In the genomic region with DNA sequence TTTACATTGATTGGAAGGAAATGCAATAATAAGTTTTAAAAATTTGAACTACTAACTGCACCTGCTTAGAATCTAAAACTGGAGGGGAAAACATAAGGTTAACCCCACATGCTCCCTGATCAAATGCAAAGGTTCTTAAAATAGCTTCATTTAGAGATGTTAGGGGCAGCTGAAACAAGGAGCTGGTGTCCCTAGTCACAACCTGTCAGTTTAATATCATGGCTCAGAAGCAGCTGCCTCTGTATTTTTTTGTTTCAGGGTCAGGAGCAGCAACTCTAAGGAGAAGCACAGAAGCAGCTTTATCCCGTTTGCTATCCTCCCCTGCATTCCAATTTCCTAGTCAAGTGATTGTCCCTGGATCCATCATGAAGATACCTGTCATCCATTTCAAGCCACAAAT, we compare ENCODE assay signal across 25 cellular contexts.
"Had no signal": no experiment of that assay in that cellular context is flagged by ENCODE, and none has a peak within 500 bp of the region (broad histone marks: within the 10 kb centered on the region; RNA-seq: fewer than 3 reads in every experiment).

No MANE protein-coding gene starts in this region.

- DNase-seq: activated CD4-positive, alpha-beta T cell treated with anti-CD3 and anti-CD28 coated beads for 36 hours; activated CD8-positive, alpha-beta memory T cell treated with anti-CD3 and anti-CD28 coated beads, Interleukin-2, amount 50 U/mL, for 4 hours; activated CD8-positive, alpha-beta T cell treated with anti-CD3 and anti-CD28 coated beads for 36 hours; activated effector memory CD4-positive, alpha-beta T cell treated with Interleukin-2 at 50 U/mL for 16 hours; activated naive CD4-positive, alpha-beta T cell treated with Interleukin-2 at 50 U/mL for 16 hours; activated naive CD8-positive, alpha-beta T cell treated with anti-CD3 and anti-CD28 coated beads, Interleukin-2, amount 50 U/mL, for 24 hours; activated T-cell treated with anti-CD3 and anti-CD28 coated beads, Interleukin-2, amount 50 U/mL, for 1 hour; amniotic stem cell; NCI-H1092; NCI-H1417; NCI-H2029 treated with DMSO at 0.1 percent for 48 hours; NCI-H446; NCI-H524; Peyer's patch; Right ventricle myocardium superior; SK-N-SH; T-helper 1 cell; WERI-Rb-1 had no signal

- H3K36me3 Mint-ChIP-seq: brain had no signal

- H3K27me3 ChIP-seq: Peyer's patch, SJCRH30 had no signal

- H3K9ac ChIP-seq: KMS-11, SK-N-SH had no signal

- H3K4me3 Mint-ChIP-seq: activated CD4-positive, alpha-beta T cell treated with anti-CD3 and anti-CD28 coated beads for 36 hours; activated CD8-positive, alpha-beta T cell treated with anti-CD3 and anti-CD28 coated beads for 36 hours; activated naive CD8-positive, alpha-beta T cell treated with anti-CD3 and anti-CD28 coated beads, Interleukin-2, amount 50 U/mL, for 24 hours; activated T-helper 1 cell treated with anti-CD3 and anti-CD28 coated beads, Interleukin-12 subunit alpha, Interleukin-12 subunit beta, Interleukin-2, Interleukin-4 antibody, amounts not matched to agents 30 ng/mL and 10 ng/mL and 1 ng/mL, durations not matched to agents 14 hours and 24 hours and 36 hours; brain had no signal

- H3K9me3 ChIP-seq: Peyer's patch, SJCRH30, SK-N-SH had no signal

- H3K27ac Mint-ChIP-seq: activated CD4-positive, alpha-beta T cell treated with anti-CD3 and anti-CD28 coated beads for 36 hours; activated CD8-positive, alpha-beta T cell treated with anti-CD3 and anti-CD28 coated beads for 36 hours; activated naive CD8-positive, alpha-beta T cell treated with anti-CD3 and anti-CD28 coated beads, Interleukin-2, amount 50 U/mL, for 24 hours; activated T-helper 1 cell treated with anti-CD3 and anti-CD28 coated beads, Interleukin-12 subunit alpha, Interleukin-12 subunit beta, Interleukin-2, Interleukin-4 antibody, amounts not matched to agents 30 ng/mL and 10 ng/mL and 1 ng/mL, durations not matched to agents 14 hours and 24 hours and 36 hours had no signal

- H3K4me3 ChIP-seq: Peyer's patch, SJCRH30 had no signal

- H3K27ac ChIP-seq: KMS-11, Peyer's patch, RWPE1, SJCRH30, WERI-Rb-1 had no signal

- H3K36me3 ChIP-seq: Peyer's patch, SJCRH30, WERI-Rb-1 had no signal

- ATAC-seq: activated CD4-positive, alpha-beta T cell treated with anti-CD3 and anti-CD28 coated beads for 36 hours; activated CD8-positive, alpha-beta T cell treated with anti-CD3 and anti-CD28 coated beads for 36 hours; activated naive CD4-positive, alpha-beta T cell treated with anti-CD3 and anti-CD28 coated beads, Interleukin-2, amount 50 U/mL, for 72 hours; activated naive CD8-positive, alpha-beta T cell treated with anti-CD3 and anti-CD28 coated beads, Interleukin-2, amount 50 U/mL, for 24 hours; HepG2 had no signal

- H3K9me3 Mint-ChIP-seq: activated CD8-positive, alpha-beta T cell treated with anti-CD3 and anti-CD28 coated beads for 36 hours; activated naive CD4-positive, alpha-beta T cell treated with anti-CD3 and anti-CD28 coated beads, Interleukin-2, amount 50 U/mL, for 72 hours; activated naive CD8-positive, alpha-beta T cell treated with anti-CD3 and anti-CD28 coated beads, Interleukin-2, amount 50 U/mL, for 24 hours; brain had no signal

- H3K4me2 ChIP-seq: KMS-11, SK-N-SH had no signal

- H3K27me3 Mint-ChIP-seq: activated CD4-positive, alpha-beta T cell treated with anti-CD3 and anti-CD28 coated beads for 36 hours; activated CD8-positive, alpha-beta T cell treated with anti-CD3 and anti-CD28 coated beads for 36 hours; activated naive CD8-positive, alpha-beta T cell treated with anti-CD3 and anti-CD28 coated beads, Interleukin-2, amount 50 U/mL, for 24 hours; brain had no signal
